ENCODE assay signal across 3 cellular contexts in genomic region chr7:98827258-98827657, GRCh38.
TF ChIP-seq lines count a peak whose summit lies in the region.

No MANE protein-coding gene starts in this region.

TF ChIP-seq in SK-N-SH, 30 proteins besides CTCF, POLR2A, EP300 and RAD21:
- TF ChIP-seq POLR2AphosphoS5 (IDR thresholded peaks at IDR 0.05; ENCODE audit: low read depth, low read length) (no peak), GATA2 (CRISPR knock-in tag; IDR thresholded peaks at IDR 0.05) (0 out of 2 replicates have a peak, but pooled peaks have one; percentile 15), ELF1 (IDR thresholded peaks at IDR 0.05) (no peak), FOSL2 (IDR thresholded peaks at IDR 0.05; ENCODE audit: borderline replicate concordance, low read depth) (no peak), TCF12 (IDR thresholded peaks at IDR 0.05) (no peak)

TF ChIP-seq in SK-N-SH treated with all-trans-retinoic acid at 6 μM for 48 hours, 23 proteins besides CTCF, POLR2A, EP300 and RAD21:
- TF ChIP-seq ZNF565 (CRISPR knock-in tag; conservative IDR thresholded peaks at IDR 0.05; ENCODE audit: low read depth), result no peak
- no peak for TF ChIP-seq CSRNP3 (CRISPR knock-in tag; IDR thresholded peaks at IDR 0.05)
- TF ChIP-seq POU6F1 (CRISPR knock-in tag; IDR thresholded peaks at IDR 0.05; ENCODE audit: borderline replicate concordance, low read depth), result no peak

TF ChIP-seq in H1, 55 proteins besides CTCF, POLR2A, EP300 and RAD21:
- TF ChIP-seq FOSL1 (IDR thresholded peaks at IDR 0.05; ENCODE audit: insufficient read depth, low read depth, low read length) (no peak), KDM1A (IDR thresholded peaks at IDR 0.05; ENCODE audit: borderline replicate concordance, low read length) (peak; percentile 84; the same call in 1 of the 2 replicates)
TF ChIP-seq in H1: peak in this region for 1.
